ENCODE assay signal across 8 cellular contexts in genomic region chr9:137224850-137225694, GRCh38. TPM values are rescaled to one million over a fixed set of nuclear protein-coding genes. Genes with fewer than 3 reads are reported as not detected.
DNase-seq lines count a peak whose midpoint lies in the region; ATAC-seq and TF ChIP-seq lines count a peak whose summit lies in the region.

Gene CYSRT1, plus strand, starts transcription at chr9:137225174. Its CDS starts 448 bp downstream, at chr9:137225622.

- CTCF ChIA-PET in HCT116 (lab: Charles Lee), result interaction anchor here (1.0 to 4.7 kb wide), 5 partner anchors 12 to 178 kb away, joined by 3 to 43 read pairs (median 8); partner anchors contain the start of genes ANAPC2, NPDC1 and SSNA1

- RAD21 ChIA-PET in HCT116 (lab: Charles Lee; ENCODE audit: low non-redundant PET in 1 of 2, low total read pairs in 2 of 2, uncharacterized antibody in 2 of 2, unreplicated experiment in 2 of 2), result interaction anchor here in 1 of 2 experiments (0.6 kb wide), 1 partner anchor 94 kb away, joined by 3 read pairs; no protein-coding TSS in a partner anchor

- WGBS in smooth muscle cell (ENCODE audit: low lambda C conversion rate), result 77% methylated on average over 21 of the region's 23 CpGs

- peaks cover 2% of the 10 kb centered on the region for H3K27me3 Mint-ChIP-seq in T-helper 2 cell treated with Interferon-gamma antibody and Interleukin-4, amounts not matched to agents 5 μg/mL and 100 μg/mL, for 36 hours (ENCODE audit: low read depth)

- H3K27me3 ChIP-seq in HCT116 (ENCODE audit: insufficient read depth, low read length) (no peaks in the 10 kb centered on the region), left ventricle myocardium inferior (ENCODE audit: low read depth) (peaks cover 22% of the 10 kb centered on the region), smooth muscle cell (ENCODE audit: low read depth) (no peaks in the 10 kb centered on the region)

- TF ChIP-seq CTCF in HCT116 (IDR thresholded peaks at IDR 0.05 in 2 of 3, conservative IDR thresholded peaks at IDR 0.05 in 1 of 3; ENCODE audit: borderline replicate concordance in 1 of 3, insufficient read depth in 1 of 3, low read depth in 2 of 3, low read length in 2 of 3), result no peak
- TF ChIP-seq CTCF in left ventricle myocardium inferior (IDR thresholded peaks at IDR 0.05; ENCODE audit: borderline replicate concordance), result no peak
- no peak for TF ChIP-seq CTCF in smooth muscle cell (IDR thresholded peaks at IDR 0.05; ENCODE audit: borderline replicate concordance, insufficient read depth, poor library complexity, severe bottlenecking)

- H3K4me3 Mint-ChIP-seq in T-helper 2 cell treated with Interferon-gamma antibody and Interleukin-4, amounts not matched to agents 5 μg/mL and 100 μg/mL, for 36 hours, result peak within 1 kb of the TSS; percentile 84

- no peaks in the 10 kb centered on the region for H3F3A ChIP-seq in smooth muscle cell (ENCODE audit: low read depth)

- intact Hi-C loops in HCT116 (cut with micrococcal nuclease) (loop anchor here (5.0 to 10.0 kb wide), 3 partner anchors 38 to 440 kb away; partner anchors contain the start of genes ANAPC2, NPDC1 and SSNA1), left ventricle myocardium inferior (cut with micrococcal nuclease) (loop anchor here (5.0 kb wide), 1 partner anchor 103 kb away; no protein-coding TSS in a partner anchor), posterior vena cava (cut with DNase I) (loop anchor here (2.0 to 5.0 kb wide), 2 partner anchors 104 to 108 kb away; no protein-coding TSS in a partner anchor)

- peak within 1 kb of the TSS; percentile 85 for H3K27ac Mint-ChIP-seq in T-helper 2 cell treated with Interferon-gamma antibody and Interleukin-4, amounts not matched to agents 5 μg/mL and 100 μg/mL, for 36 hours

- no peaks in the 10 kb centered on the region for H3K9me2 ChIP-seq in HCT116 (ENCODE audit: insufficient read depth)

- no peak for TF ChIP-seq RAD21 in HCT116 (IDR thresholded peaks at IDR 0.05; ENCODE audit: low read depth)

- TSS peak; percentile 53 for BruUV-seq in HCT116 (replicated peaks; lab: Mats Ljungman, UMichigan)

- peaks cover 5% of the 10 kb centered on the region for H3K4me1 Mint-ChIP-seq in T-helper 2 cell treated with Interferon-gamma antibody and Interleukin-4, amounts not matched to agents 5 μg/mL and 100 μg/mL, for 36 hours (ENCODE audit: low read depth)

- TF ChIP-seq POLR2A in HCT116 (IDR thresholded peaks at IDR 0.05; ENCODE audit: borderline replicate concordance, extremely low read depth, insufficient read depth, insufficient read length) (no peak), GM18505 (IDR thresholded peaks at IDR 0.05; ENCODE audit: borderline replicate concordance, extremely low read depth, insufficient read depth, insufficient read length) (no peak)

- peak within 1 kb of the TSS; percentile 82 to 99 for H3K4me3 ChIP-seq in HCT116 (replicated peaks in 1 of 2; ENCODE audit: low read depth in 1 of 2, low read length in 2 of 2)
- peak within 1 kb of the TSS; percentile 91 for H3K4me3 ChIP-seq in left ventricle myocardium inferior
- peak within 1 kb of the TSS; percentile 61 for H3K4me3 ChIP-seq in smooth muscle cell

- H3K9me3 ChIP-seq in HCT116 (ENCODE audit: control insufficient read depth in 1 of 2, insufficient read depth in 1 of 2, low read depth in 1 of 2, low read length in 2 of 2) (no peaks in the 10 kb centered on the region), left ventricle myocardium inferior (replicated peaks) (no peaks in the 10 kb centered on the region), smooth muscle cell (replicated peaks; ENCODE audit: low read depth) (no peaks in the 10 kb centered on the region)

- H3K4me2 ChIP-seq in HCT116 (ENCODE audit: low read length) (peak within 1 kb of the TSS; percentile 99), smooth muscle cell (peak within 1 kb of the TSS; percentile 89)

- H3K79me2 ChIP-seq in HCT116 (ENCODE audit: insufficient read depth, low read length), result no peaks in the 10 kb centered on the region
- H3K79me2 ChIP-seq in smooth muscle cell (ENCODE audit: low read depth), result no peaks in the 10 kb centered on the region

- peak within 1 kb of the TSS; percentile 97 for H3K9ac ChIP-seq in HCT116 (ENCODE audit: low read length)
- peak within 1 kb of the TSS; percentile 77 for H3K9ac ChIP-seq in smooth muscle cell (ENCODE audit: low read depth)

- DNase-seq in HCT116 (ENCODE audit: low read depth, low spot score) (no peak), left ventricle myocardium inferior (no peak), smooth muscle cell (lab: John Stamatoyannopoulos, UW; ENCODE audit: unreplicated experiment) (no peak), SW 1271 (lab: John Stamatoyannopoulos, UW) (no peak), posterior vena cava (ENCODE audit: low spot score) (no peak), AML-193 (lab: John Stamatoyannopoulos, UW) (no peak)
- DNase-seq in T-helper 2 cell treated with Interferon-gamma antibody and Interleukin-4, amounts not matched to agents 5 μg/mL and 100 μg/mL, for 36 hours (ENCODE audit: low spot score), result no peak

- peaks cover 44 to 71% of the 10 kb centered on the region in 2 experiments for H3K4me1 ChIP-seq in HCT116 (ENCODE audit: control insufficient read depth in 1 of 2, insufficient read depth in 2 of 2, low read length in 2 of 2)
- peaks cover 38% of the 10 kb centered on the region for H3K4me1 ChIP-seq in left ventricle myocardium inferior
- H3K4me1 ChIP-seq in smooth muscle cell (ENCODE audit: low read depth), result peaks cover 8% of the 10 kb centered on the region

- POLR2A ChIA-PET in HCT116 (lab: Charles Lee), result interaction anchor here (0.6 to 1.4 kb wide), 4 partner anchors 8 to 62 kb away, joined by 3 to 6 read pairs (median 4); a partner anchor contains a TSS

- H3K27ac ChIP-seq in HCT116 (ENCODE audit: low read depth, low read length) (peak within 1 kb of the TSS; percentile 88), left ventricle myocardium inferior (replicated peaks) (peak within 1 kb of the TSS; percentile 96), smooth muscle cell (ENCODE audit: low read depth) (peak within 1 kb of the TSS; percentile 52)

- H3K36me3 Mint-ChIP-seq in T-helper 2 cell treated with Interferon-gamma antibody and Interleukin-4, amounts not matched to agents 5 μg/mL and 100 μg/mL, for 36 hours (ENCODE audit: low read depth), result no peaks in the 10 kb centered on the region

- no peaks in the 10 kb centered on the region for H3K9me3 Mint-ChIP-seq in T-helper 2 cell treated with Interferon-gamma antibody and Interleukin-4, amounts not matched to agents 5 μg/mL and 100 μg/mL, for 36 hours

- no peaks in the 10 kb centered on the region for H4K20me1 ChIP-seq in HCT116 (ENCODE audit: insufficient read depth)
- H4K20me1 ChIP-seq in smooth muscle cell (ENCODE audit: low read depth), result no peaks in the 10 kb centered on the region

- no peaks in the 10 kb centered on the region for H3K36me3 ChIP-seq in HCT116 (ENCODE audit: control insufficient read depth in 1 of 2, insufficient read depth in 2 of 2, low read length in 2 of 2)
- H3K36me3 ChIP-seq in left ventricle myocardium inferior, result no peaks in the 10 kb centered on the region
- H3K36me3 ChIP-seq in smooth muscle cell (ENCODE audit: low read depth), result no peaks in the 10 kb centered on the region

- no peak within 1 kb of the TSS for H2AFZ ChIP-seq in HCT116 (ENCODE audit: low read depth, low read length, poor library complexity, severe bottlenecking)
- H2AFZ ChIP-seq in smooth muscle cell (ENCODE audit: low read depth), result no peak within 1 kb of the TSS

- no peak for ATAC-seq in HCT116
- ATAC-seq in GM18505 (IDR thresholded peaks at IDR 0.05; ENCODE audit: unreplicated experiment), result no peak

TF ChIP-seq in HCT116, 20 proteins besides CTCF, POLR2A, EP300 and RAD21:
- TF ChIP-seq YY1 (IDR thresholded peaks at IDR 0.05; ENCODE audit: extremely low read depth, insufficient replicate concordance, low read depth, low read length) (no peak), EGR1 (IDR thresholded peaks at IDR 0.05; ENCODE audit: low read depth) (no peak), SP1 (IDR thresholded peaks at IDR 0.05; ENCODE audit: low read depth) (no peak)
- TF ChIP-seq, protein P1, sequence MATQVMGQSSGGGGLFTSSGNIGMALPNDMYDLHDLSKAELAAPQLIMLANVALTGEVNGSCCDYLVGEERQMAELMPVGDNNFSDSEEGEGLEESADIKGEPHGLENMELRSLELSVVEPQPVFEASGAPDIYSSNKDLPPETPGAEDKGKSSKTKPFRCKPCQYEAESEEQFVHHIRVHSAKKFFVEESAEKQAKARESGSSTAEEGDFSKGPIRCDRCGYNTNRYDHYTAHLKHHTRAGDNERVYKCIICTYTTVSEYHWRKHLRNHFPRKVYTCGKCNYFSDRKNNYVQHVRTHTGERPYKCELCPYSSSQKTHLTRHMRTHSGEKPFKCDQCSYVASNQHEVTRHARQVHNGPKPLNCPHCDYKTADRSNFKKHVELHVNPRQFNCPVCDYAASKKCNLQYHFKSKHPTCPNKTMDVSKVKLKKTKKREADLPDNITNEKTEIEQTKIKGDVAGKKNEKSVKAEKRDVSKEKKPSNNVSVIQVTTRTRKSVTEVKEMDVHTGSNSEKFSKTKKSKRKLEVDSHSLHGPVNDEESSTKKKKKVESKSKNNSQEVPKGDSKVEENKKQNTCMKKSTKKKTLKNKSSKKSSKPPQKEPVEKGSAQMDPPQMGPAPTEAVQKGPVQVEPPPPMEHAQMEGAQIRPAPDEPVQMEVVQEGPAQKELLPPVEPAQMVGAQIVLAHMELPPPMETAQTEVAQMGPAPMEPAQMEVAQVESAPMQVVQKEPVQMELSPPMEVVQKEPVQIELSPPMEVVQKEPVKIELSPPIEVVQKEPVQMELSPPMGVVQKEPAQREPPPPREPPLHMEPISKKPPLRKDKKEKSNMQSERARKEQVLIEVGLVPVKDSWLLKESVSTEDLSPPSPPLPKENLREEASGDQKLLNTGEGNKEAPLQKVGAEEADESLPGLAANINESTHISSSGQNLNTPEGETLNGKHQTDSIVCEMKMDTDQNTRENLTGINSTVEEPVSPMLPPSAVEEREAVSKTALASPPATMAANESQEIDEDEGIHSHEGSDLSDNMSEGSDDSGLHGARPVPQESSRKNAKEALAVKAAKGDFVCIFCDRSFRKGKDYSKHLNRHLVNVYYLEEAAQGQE (IDR thresholded peaks at IDR 0.05; ENCODE audit: low read depth), result no peak

RNA-seq across cellular contexts. Expression of gene CYSRT1, which starts in this region (rescaled TPM):
- total RNA-seq in HCT116 (2021; ENCODE audit: unreplicated experiment) (4.3 TPM), left ventricle myocardium inferior (0.27 TPM), smooth muscle cell (2.2 and 2.3 TPM in 2 replicates), posterior vena cava (under 1 TPM in 1 of 2 donors, not detected in 1; 0.32 TPM)
- 2.7 and 3.3 TPM in 2 replicates for polyA plus RNA-seq in HCT116 (2012)
- polyA plus RNA-seq in smooth muscle cell, result 1.3 and 2.4 TPM in 2 replicates
